1 cellular context compared by ENCODE assay signal in the genomic region with DNA sequence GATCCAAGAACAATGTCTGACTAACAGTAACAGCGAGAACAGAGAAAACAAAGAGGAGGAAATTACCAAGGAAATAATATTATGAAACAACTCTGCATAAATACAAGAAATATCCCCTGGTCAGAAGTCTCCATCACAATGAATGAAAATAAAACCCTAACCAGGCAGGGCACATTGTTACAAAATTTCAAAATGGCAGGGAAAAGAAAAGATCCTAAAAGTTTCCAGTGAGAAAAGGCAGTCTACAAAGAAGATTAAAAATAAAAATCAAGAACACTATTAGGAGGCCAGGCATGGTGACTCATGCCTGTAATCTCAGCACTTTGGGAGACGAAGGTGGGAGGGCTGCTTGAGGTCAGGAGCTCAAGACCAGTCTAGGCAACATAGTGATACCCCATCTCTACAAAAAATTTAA.
TF ChIP-seq lines count a peak whose summit lies in the region.

No MANE protein-coding gene starts in this region.

TF ChIP-seq in A549, 52 proteins besides CTCF, POLR2A, EP300 and RAD21 (continued from another document):
- TF ChIP-seq, protein P1, sequence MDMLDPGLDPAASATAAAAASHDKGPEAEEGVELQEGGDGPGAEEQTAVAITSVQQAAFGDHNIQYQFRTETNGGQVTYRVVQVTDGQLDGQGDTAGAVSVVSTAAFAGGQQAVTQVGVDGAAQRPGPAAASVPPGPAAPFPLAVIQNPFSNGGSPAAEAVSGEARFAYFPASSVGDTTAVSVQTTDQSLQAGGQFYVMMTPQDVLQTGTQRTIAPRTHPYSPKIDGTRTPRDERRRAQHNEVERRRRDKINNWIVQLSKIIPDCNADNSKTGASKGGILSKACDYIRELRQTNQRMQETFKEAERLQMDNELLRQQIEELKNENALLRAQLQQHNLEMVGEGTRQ (IDR thresholded peaks at IDR 0.05): no peak
- TF ChIP-seq, protein P2, sequence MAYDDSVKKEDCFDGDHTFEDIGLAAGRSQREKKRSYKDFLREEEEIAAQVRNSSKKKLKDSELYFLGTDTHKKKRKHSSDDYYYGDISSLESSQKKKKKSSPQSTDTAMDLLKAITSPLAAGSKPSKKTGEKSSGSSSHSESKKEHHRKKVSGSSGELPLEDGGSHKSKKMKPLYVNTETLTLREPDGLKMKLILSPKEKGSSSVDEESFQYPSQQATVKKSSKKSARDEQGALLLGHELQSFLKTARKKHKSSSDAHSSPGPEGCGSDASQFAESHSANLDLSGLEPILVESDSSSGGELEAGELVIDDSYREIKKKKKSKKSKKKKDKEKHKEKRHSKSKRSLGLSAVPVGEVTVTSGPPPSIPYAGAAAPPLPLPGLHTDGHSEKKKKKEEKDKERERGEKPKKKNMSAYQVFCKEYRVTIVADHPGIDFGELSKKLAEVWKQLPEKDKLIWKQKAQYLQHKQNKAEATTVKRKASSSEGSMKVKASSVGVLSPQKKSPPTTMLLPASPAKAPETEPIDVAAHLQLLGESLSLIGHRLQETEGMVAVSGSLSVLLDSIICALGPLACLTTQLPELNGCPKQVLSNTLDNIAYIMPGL (CRISPR knock-in tag; IDR thresholded peaks at IDR 0.05; ENCODE audit: borderline replicate concordance): no peak
- no peak for TF ChIP-seq FOSL2 (IDR thresholded peaks at IDR 0.05)
- TF ChIP-seq FOSL2 (CRISPR knock-in tag; IDR thresholded peaks at IDR 0.05): peak; percentile 70
